Comparison of ENCODE assay signal across 8 cellular contexts in genomic region chr7:81684513-81685262, GRCh38.
A peak's percentile ranks its signal among the peaks of the same experiment; 100 is the strongest.
DNase-seq lines count a peak whose midpoint lies in the region; ATAC-seq, FAIRE-seq and TF ChIP-seq lines count a peak whose summit lies in the region.

No MANE protein-coding gene starts in this region.

- H3K4me1 ChIP-seq in A549 = peaks cover 22% of the 10 kb centered on the region
- H3K4me1 ChIP-seq in small intestine (ENCODE audit: control insufficient read depth in 2 of 2, insufficient read depth in 1 of 2, low read depth in 1 of 2, low read length in 1 of 2) = no peaks in the 10 kb centered on the region

- no peaks in the 10 kb centered on the region for H3K36me3 ChIP-seq in small intestine (ENCODE audit: control insufficient read depth in 2 of 2, insufficient read depth in 2 of 2, low read length in 2 of 2)

- TF ChIP-seq EP300 in A549 (IDR thresholded peaks at IDR 0.05) = peak; percentile 30 to 45; a peak in 2 of 5 replicates

- H3K9me3 ChIP-seq in A549 (no peaks in the 10 kb centered on the region), small intestine (ENCODE audit: control insufficient read depth, low read depth) (no peaks in the 10 kb centered on the region)

- TF ChIP-seq POLR2A in A549 (IDR thresholded peaks at IDR 0.05; ENCODE audit: low read length) = no peak

- 2% methylated on average over 2 of the region's 2 CpGs for WGBS in A549 (ENCODE audit: missing lambda C conversion rate)
- 16 to 19% (median 17%) methylated on average over 2 of the region's 2 CpGs for WGBS in small intestine, 3 donors

- ATAC-seq in A549 = peak; percentile 100
- peak; percentile 93 for ATAC-seq in GM18861 (IDR thresholded peaks at IDR 0.05; ENCODE audit: unreplicated experiment)
- ATAC-seq in HG03139 (IDR thresholded peaks at IDR 0.05; ENCODE audit: unreplicated experiment) = peak; percentile 76

- CTCF ChIA-PET in A549 (lab: Yijun Ruan, JAX) = interaction anchor here (0.9 kb wide), 2 partner anchors 10 to 12 kb away, joined by 3 read pairs; no protein-coding TSS in a partner anchor

- H3K4me2 ChIP-seq in A549 = peak overlapping the region; percentile 69

- H3K4me3 ChIP-seq in A549 = no peak overlapping the region
- H3K4me3 ChIP-seq in small intestine (ENCODE audit: low read depth in 1 of 2, low read length in 2 of 2) = no peak overlapping the region

- FAIRE-seq in A549 (lab: Jason Lieb, UNC) (peak; percentile 99), small intestine (lab: Jason Lieb, UNC) (no peak)

- POLR2A ChIA-PET in A549 (lab: Yijun Ruan, JAX) = no interaction called here

- no peak for TF ChIP-seq CTCF in A549 (IDR thresholded peaks at IDR 0.05)

- peak; percentile 71 to 97 for DNase-seq in A549 (ENCODE audit: low read depth in 1 of 2, low spot score in 1 of 2)
- DNase-seq in NCI-H2196 treated with DMSO at 0.1 percent for 48 hours (lab: John Stamatoyannopoulos, UW; ENCODE audit: unreplicated experiment) = peak; percentile 37
- peak; percentile 98 for DNase-seq in amniotic stem cell (lab: John Stamatoyannopoulos, UW)
- peak; percentile 54 for DNase-seq in hepatic stellate cell (ENCODE audit: low spot score)
- peak; percentile 45 for DNase-seq in small intestine
- no peak for DNase-seq in T-helper 1 cell

- H3K27ac ChIP-seq in A549 (peak overlapping the region; percentile 56 to 76), small intestine (ENCODE audit: low read depth in 1 of 2, low read length in 1 of 2) (no peak overlapping the region)

- TF ChIP-seq RAD21 in A549 (conservative IDR thresholded peaks at IDR 0.05 in 1 of 2, IDR thresholded peaks at IDR 0.05 in 1 of 2) = peak; percentile 16 to 27; a peak in 2 of 5 replicates

- H3K27me3 ChIP-seq in small intestine (ENCODE audit: control insufficient read depth in 2 of 2, insufficient read depth in 2 of 2, low read length in 2 of 2) = no peaks in the 10 kb centered on the region

TF ChIP-seq in A549, 52 proteins besides CTCF, POLR2A, EP300 and RAD21:
- no peak for TF ChIP-seq SREBF2 (IDR thresholded peaks at IDR 0.05)
- peak; percentile 51 to 72; a peak in 2 of 5 replicates for TF ChIP-seq JUN (IDR thresholded peaks at IDR 0.05)
- 0 out of 3 replicates have a peak, but pooled peaks have one; percentile 49 for TF ChIP-seq BCL3 (IDR thresholded peaks at IDR 0.05)
- no peak for TF ChIP-seq CHD2 (IDR thresholded peaks at IDR 0.05; ENCODE audit: low read length, partially characterized antibody)
- TF ChIP-seq, protein P1, sequence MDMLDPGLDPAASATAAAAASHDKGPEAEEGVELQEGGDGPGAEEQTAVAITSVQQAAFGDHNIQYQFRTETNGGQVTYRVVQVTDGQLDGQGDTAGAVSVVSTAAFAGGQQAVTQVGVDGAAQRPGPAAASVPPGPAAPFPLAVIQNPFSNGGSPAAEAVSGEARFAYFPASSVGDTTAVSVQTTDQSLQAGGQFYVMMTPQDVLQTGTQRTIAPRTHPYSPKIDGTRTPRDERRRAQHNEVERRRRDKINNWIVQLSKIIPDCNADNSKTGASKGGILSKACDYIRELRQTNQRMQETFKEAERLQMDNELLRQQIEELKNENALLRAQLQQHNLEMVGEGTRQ (IDR thresholded peaks at IDR 0.05) = no peak
- TF ChIP-seq MAX (IDR thresholded peaks at IDR 0.05) = peak; percentile 63; the same call in 1 of the 2 replicates
- peak; percentile 95 for TF ChIP-seq MAFK (IDR thresholded peaks at IDR 0.05; ENCODE audit: partially characterized antibody)
- TF ChIP-seq, protein P2, sequence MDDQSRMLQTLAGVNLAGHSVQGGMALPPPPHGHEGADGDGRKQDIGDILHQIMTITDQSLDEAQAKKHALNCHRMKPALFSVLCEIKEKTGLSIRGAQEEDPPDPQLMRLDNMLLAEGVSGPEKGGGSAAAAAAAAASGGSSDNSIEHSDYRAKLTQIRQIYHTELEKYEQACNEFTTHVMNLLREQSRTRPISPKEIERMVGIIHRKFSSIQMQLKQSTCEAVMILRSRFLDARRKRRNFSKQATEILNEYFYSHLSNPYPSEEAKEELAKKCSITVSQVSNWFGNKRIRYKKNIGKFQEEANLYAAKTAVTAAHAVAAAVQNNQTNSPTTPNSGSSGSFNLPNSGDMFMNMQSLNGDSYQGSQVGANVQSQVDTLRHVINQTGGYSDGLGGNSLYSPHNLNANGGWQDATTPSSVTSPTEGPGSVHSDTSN (IDR thresholded peaks at IDR 0.05) = peak; percentile 78
- peak; percentile 96 for TF ChIP-seq FOSL2 (IDR thresholded peaks at IDR 0.05)
- peak; percentile 99 for TF ChIP-seq FOSL2 (CRISPR knock-in tag; IDR thresholded peaks at IDR 0.05)
- TF ChIP-seq CEBPB (IDR thresholded peaks at IDR 0.05) = peak in 1 of 2 experiments; percentile 83; a peak in 2 of 4 replicates
- TF ChIP-seq JUNB (IDR thresholded peaks at IDR 0.05) = peak; percentile 93
- peak; percentile 86 for TF ChIP-seq GATA3 (IDR thresholded peaks at IDR 0.05; ENCODE audit: borderline replicate concordance)

Comparison
In these comparisons a context has a peak if more than half of its experiments do, and no peak if none do; other contexts are left out.
1. DNase-seq: peak in A549 (2 of 2), NCI-H2196 treated with DMSO at 0.1 percent for 48 hours (single experiment), amniotic stem cell (single experiment), hepatic stellate cell (single experiment) and small intestine (single experiment); none in T-helper 1 cell (0 of 5).
2. H3K27ac ChIP-seq: peak in A549 (2 of 2); none in small intestine (0 of 2).
3. Peak in every context shown above with its lines, with median percentiles within 50 percentile points of each other: ATAC-seq.